Comparison of ENCODE assay signal across 8 cellular contexts in genomic region chrX:69165116-69165651, GRCh38. TPM values are rescaled to one million over a fixed set of nuclear protein-coding genes. Genes with fewer than 3 reads are reported as not detected.
DNase-seq lines count a peak whose midpoint lies in the region; ATAC-seq and TF ChIP-seq lines count a peak whose summit lies in the region.

A gene with protein sequence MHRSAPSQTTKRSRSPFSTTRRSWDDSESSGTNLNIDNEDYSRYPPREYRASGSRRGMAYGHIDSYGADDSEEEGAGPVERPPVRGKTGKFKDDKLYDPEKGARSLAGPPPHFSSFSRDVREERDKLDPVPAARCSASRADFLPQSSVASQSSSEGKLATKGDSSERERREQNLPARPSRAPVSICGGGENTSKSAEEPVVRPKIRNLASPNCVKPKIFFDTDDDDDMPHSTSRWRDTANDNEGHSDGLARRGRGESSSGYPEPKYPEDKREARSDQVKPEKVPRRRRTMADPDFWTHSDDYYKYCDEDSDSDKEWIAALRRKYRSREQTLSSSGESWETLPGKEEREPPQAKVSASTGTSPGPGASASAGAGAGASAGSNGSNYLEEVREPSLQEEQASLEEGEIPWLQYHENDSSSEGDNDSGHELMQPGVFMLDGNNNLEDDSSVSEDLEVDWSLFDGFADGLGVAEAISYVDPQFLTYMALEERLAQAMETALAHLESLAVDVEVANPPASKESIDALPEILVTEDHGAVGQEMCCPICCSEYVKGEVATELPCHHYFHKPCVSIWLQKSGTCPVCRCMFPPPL (minus strand): TSS chrX:69165453. CDS start chrX:69163073, 2,380 bp downstream.

- CTCF ChIA-PET in CD4-positive, alpha-beta memory T cell (lab: Charles Lee; ENCODE audit: partially characterized antibody) = interaction anchor here (1.2 to 3.2 kb wide), 3 partner anchors 59 to 343 kb away, joined by 3 to 16 read pairs (median 5); partner anchors contain the start of gene EFNB1
- CTCF ChIA-PET in OCI-LY7 (lab: Charles Lee; ENCODE audit: unreplicated experiment) = no interaction called here

- ATAC-seq in GM19455 (IDR thresholded peaks at IDR 0.05; ENCODE audit: unreplicated experiment) = peak; percentile 93

- H3K9me2 ChIP-seq in OCI-LY7 (ENCODE audit: insufficient read depth, low read length) = no peaks in the 10 kb centered on the region

- no peaks in the 10 kb centered on the region for H4K20me1 ChIP-seq in OCI-LY7 (ENCODE audit: insufficient read depth, low read length)

- peaks cover 0 to 20% of the 10 kb centered on the region in 2 donors for H3K36me3 Mint-ChIP-seq in CD4-positive, alpha-beta memory T cell

- no TSS peak for BruUV-seq in OCI-LY7 (replicated peaks; lab: Mats Ljungman, UMichigan)

- H3K4me1 Mint-ChIP-seq in CD4-positive, alpha-beta memory T cell = peaks cover 21 to 40% (median 28%) of the 10 kb centered on the region in 4 donors

- peak within 1 kb of the TSS; percentile 74 to 91 (median 88) for H3K4me3 Mint-ChIP-seq in CD4-positive, alpha-beta memory T cell

- peak within 1 kb of the TSS; percentile 56 to 94 (median 92) for H3K27ac Mint-ChIP-seq in CD4-positive, alpha-beta memory T cell

- DNase-seq in CD4-positive, alpha-beta memory T cell = peak; percentile 66 to 75 (median 70)
- peak in 1 of 2 experiments; percentile 24 for DNase-seq in HL-60 (ENCODE audit: low read depth in 1 of 2, low spot score in 1 of 2)
- DNase-seq in OCI-LY7 (ENCODE audit: low spot score) = peak; percentile 75
- DNase-seq in activated T-cell treated with anti-CD3 and anti-CD28 coated beads, Interleukin-2, amount 50 U/mL, for 1 hour = peak; percentile 73
- no peak for DNase-seq in epithelial cell of proximal tubule (ENCODE audit: low read depth)
- DNase-seq in mucosa of gallbladder (ENCODE audit: low spot score) = peak; percentile 62
- DNase-seq in stimulated activated CD8-positive, alpha-beta memory T cell treated with anti-CD3 and anti-CD28 coated beads, Interleukin-4, amount 100 ng/mL, for 24 hours (ENCODE audit: low read depth) = peak; percentile 59

- peaks cover 0 to 3% (median 0%) of the 10 kb centered on the region in 8 donors for H3K9me3 Mint-ChIP-seq in CD4-positive, alpha-beta memory T cell

- H3K27me3 Mint-ChIP-seq in CD4-positive, alpha-beta memory T cell = no peaks in the 10 kb centered on the region

- H3K27me3 ChIP-seq in CD4-positive, alpha-beta memory T cell (ENCODE audit: insufficient read depth, low read length) = no peaks in the 10 kb centered on the region
- H3K27me3 ChIP-seq in HL-60 (ENCODE audit: insufficient read depth, poor library complexity, severe bottlenecking) = no peaks in the 10 kb centered on the region

- peak within 1 kb of the TSS; percentile 69 for H3K4me2 ChIP-seq in OCI-LY7 (ENCODE audit: low read length)

- peak within 1 kb of the TSS; percentile 60 to 76 for H3K4me3 ChIP-seq in CD4-positive, alpha-beta memory T cell (ENCODE audit: low read length in 2 of 2)
- H3K4me3 ChIP-seq in HL-60 (replicated peaks; ENCODE audit: insufficient read depth, low read length) (peak within 1 kb of the TSS; percentile 50), OCI-LY7 (ENCODE audit: low read depth, low read length, poor library complexity, severe bottlenecking) (peak within 1 kb of the TSS; percentile 80), epithelial cell of proximal tubule (ENCODE audit: low read depth, low read length) (peak within 1 kb of the TSS; percentile 77)

- POLR2A ChIA-PET in CD4-positive, alpha-beta memory T cell (lab: Charles Lee; ENCODE audit: partially characterized antibody) = interaction anchor here (0.9 to 1.6 kb wide), 2 partner anchors 336 to 968 kb away, joined by 3 to 13 read pairs; partner anchors contain the start of genes EFNB1 and IGBP1
- POLR2A ChIA-PET in OCI-LY7 (lab: Charles Lee) = interaction anchor here (0.8 to 1.9 kb wide), 7 partner anchors 9 to 339 kb away, joined by 3 to 6 read pairs (median 4); partner anchors contain the start of gene EFNB1

- H2AFZ ChIP-seq in OCI-LY7 (ENCODE audit: low read length) = peak within 1 kb of the TSS; percentile 99

- intact Hi-C loops in CD4-positive, alpha-beta memory T cell (cut with micrococcal nuclease) = loop anchor here (10.0 kb wide), 1 partner anchor 970 kb away; the partner anchor contains the start of gene IGBP1
- intact Hi-C loops in OCI-LY7 (cut with micrococcal nuclease; ENCODE audit: unreplicated experiment) = no loop called here

- peaks cover 28% of the 10 kb centered on the region for H3K4me1 ChIP-seq in CD4-positive, alpha-beta memory T cell (ENCODE audit: insufficient read depth, low read length)
- H3K4me1 ChIP-seq in OCI-LY7 (ENCODE audit: insufficient read depth, low read length, poor library complexity, severe bottlenecking) = peaks cover 11% of the 10 kb centered on the region

- peak within 1 kb of the TSS; percentile 64 for H3K27ac ChIP-seq in CD4-positive, alpha-beta memory T cell (ENCODE audit: low read depth, low read length)
- H3K27ac ChIP-seq in HL-60 (replicated peaks) (no peak within 1 kb of the TSS), OCI-LY7 (ENCODE audit: low read depth, low read length, poor library complexity, severe bottlenecking) (peak within 1 kb of the TSS; percentile 39)

- H3K36me3 ChIP-seq in CD4-positive, alpha-beta memory T cell (ENCODE audit: insufficient read depth, low read length) = no peaks in the 10 kb centered on the region
- peaks cover 6% of the 10 kb centered on the region; the same call in 1 of the 2 replicates for H3K36me3 ChIP-seq in OCI-LY7 (ENCODE audit: insufficient read depth, low read length)

- TF ChIP-seq CTCF in HL-60 (IDR thresholded peaks at IDR 0.05; ENCODE audit: insufficient read depth, low read length) = no peak
- TF ChIP-seq CTCF in OCI-LY7 (conservative IDR thresholded peaks at IDR 0.05; ENCODE audit: low read length) = no peak
- TF ChIP-seq CTCF in epithelial cell of proximal tubule (conservative IDR thresholded peaks at IDR 0.05; ENCODE audit: low read depth, low read length) = no peak

- H3K9me3 ChIP-seq in CD4-positive, alpha-beta memory T cell (ENCODE audit: control insufficient read depth in 1 of 2, low read length in 2 of 2) = no peaks in the 10 kb centered on the region
- H3K9me3 ChIP-seq in OCI-LY7 (ENCODE audit: low read length) = no peaks in the 10 kb centered on the region

- H3K79me2 ChIP-seq in OCI-LY7 (ENCODE audit: insufficient read depth, low read depth, low read length) = no peaks in the 10 kb centered on the region

RNA-seq across cellular contexts. Expression of the gene that starts here (rescaled TPM):
- total RNA-seq in CD4-positive, alpha-beta memory T cell = 10 to 100 TPM; 23.9 to 27.1 TPM
- polyA plus RNA-seq in CD4-positive, alpha-beta memory T cell = 10 to 100 TPM; 37.3 to 44.1 TPM
- total RNA-seq in OCI-LY7 (2014; rRNA removed; shearing (Covaris generic)) = 20.2 and 23.6 TPM in 2 replicates
- 18.4 and 20.8 TPM in 2 replicates for total RNA-seq in OCI-LY7 (2022)
- 18.8 and 25.0 TPM in 2 replicates for total RNA-seq in epithelial cell of proximal tubule
- 25.0 TPM for total RNA-seq in mucosa of gallbladder
